ENCODE assay signal across 19 cellular contexts in genomic region chr16:12272264-12272663, GRCh38.
"Had no signal": no experiment of that assay in that cellular context is flagged by ENCODE, and none has a peak within 500 bp of the region (broad histone marks: within the 10 kb centered on the region; RNA-seq: fewer than 3 reads in every experiment).

No MANE protein-coding gene starts in this region.

- H3K27ac ChIP-seq: dorsolateral prefrontal cortex, hepatocyte, left lung, lower lobe of right lung, neutrophil, pancreas, sigmoid colon, stomach, thyroid gland, vagina had no signal

- H3K4me3 ChIP-seq: dorsolateral prefrontal cortex, hepatocyte, left lung, lower lobe of right lung, pancreas, sigmoid colon, stomach, thyroid gland, vagina had no signal

- H3K4me1 ChIP-seq: left lung, lower lobe of right lung, pancreas, sigmoid colon, stomach, thyroid gland, vagina had no signal

- H3K36me3 ChIP-seq: left lung, lower lobe of right lung, neutrophil, pancreas, sigmoid colon, stomach, thyroid gland had no signal

- H3K27me3 ChIP-seq: dorsolateral prefrontal cortex, hepatocyte, left lung, neutrophil, pancreas, sigmoid colon, stomach, thyroid gland, vagina had no signal

- H3K9me3 ChIP-seq: left lung, lower lobe of right lung, neutrophil, pancreas, sigmoid colon, stomach, thyroid gland, vagina had no signal

- DNase-seq: dorsolateral prefrontal cortex; effector CD4-positive, alpha-beta T cell; kidney; left lung; lower lobe of right lung; naive thymus-derived CD8-positive, alpha-beta T cell; nephron progenitor cell; pancreas; sigmoid colon; stimulated activated CD4-positive, alpha-beta T cell treated with anti-CD3 and anti-CD28 coated beads, Interleukin-2, amount 100 ng/mL, for 24 hours; stimulated activated CD4-positive, alpha-beta T cell treated with anti-CD3 and anti-CD28 coated beads, Interleukin-4, amount 100 ng/mL, for 24 hours; stimulated activated naive CD4-positive, alpha-beta T cell treated with Interleukin-2 at 50 U/mL for 16 hours; stomach; thyroid gland; trophoblast cell had no signal

- ATAC-seq: left lung; lower lobe of right lung; naive thymus-derived CD8-positive, alpha-beta T cell; pancreas; stimulated activated effector memory CD8-positive, alpha-beta T cell treated with anti-CD3 and anti-CD28 coated beads, Interleukin-12 subunit alpha, Interleukin-12 subunit beta, amount 100 ng/mL, for 72 hours had no signal
